ENCODE assay signal across 34 cellular contexts in genomic region chr1:62673629-62674028, GRCh38.
"Had no signal": no experiment of that assay in that cellular context is flagged by ENCODE, and none has a peak within 500 bp of the region (broad histone marks: within the 10 kb centered on the region; RNA-seq: fewer than 3 reads in every experiment).

No MANE protein-coding gene starts in this region.

- H3K27ac ChIP-seq: adrenal gland, ascending aorta, body of pancreas, brain microvascular endothelial cell, breast epithelium, cardiac muscle cell had no signal

- H3K4me3 ChIP-seq: adrenal gland, ascending aorta, body of pancreas, breast epithelium, cardiac muscle cell had no signal

- H3K27me3 ChIP-seq: adrenal gland, ascending aorta, body of pancreas, brain microvascular endothelial cell, breast epithelium, cardiac muscle cell had no signal

- H3K36me3 ChIP-seq: adrenal gland, ascending aorta, breast epithelium, cardiac muscle cell had no signal

- DNase-seq: activated effector memory CD4-positive, alpha-beta T cell treated with anti-CD3 and anti-CD28 coated beads, Interleukin-2, amount 50 U/mL, for 16 hours; activated effector memory CD4-positive, alpha-beta T cell treated with Interleukin-2 at 50 U/mL for 16 hours; activated gamma-delta T cell; activated gamma-delta T cell treated with Interleukin-2 at 50 U/mL for 16 hours; activated naive CD4-positive, alpha-beta T cell; activated naive CD4-positive, alpha-beta T cell treated with anti-CD3 and anti-CD28 coated beads for 36 hours; activated naive CD4-positive, alpha-beta T cell treated with anti-CD3 and anti-CD28 coated beads, Interleukin-2, amount 10 ng/mL, durations not matched to agents 7 days and 5 days; activated naive CD4-positive, alpha-beta T cell treated with anti-CD3 and anti-CD28 coated beads, Interleukin-2, amount 50 U/mL, for 16 hours; activated naive CD4-positive, alpha-beta T cell treated with Interleukin-2 at 50 U/mL for 16 hours; activated naive CD8-positive, alpha-beta T cell treated with anti-CD3 and anti-CD28 coated beads for 36 hours; activated naive CD8-positive, alpha-beta T cell treated with anti-CD3 and anti-CD28 coated beads, Interleukin-2, amount 10 ng/mL, durations not matched to agents 7 days and 5 days; activated naive CD8-positive, alpha-beta T cell treated with anti-CD3 and anti-CD28 coated beads, Interleukin-2, amount 50 U/mL, for 24 hours; activated T-cell treated with anti-CD3 and anti-CD28 coated beads, Interleukin-2, amount 50 U/mL, for 1 hour; activated T-cell treated with anti-CD3 and anti-CD28 coated beads, Interleukin-2, amount 50 U/mL, for 24 hours; activated T-cell treated with anti-CD3 and anti-CD28 coated beads, Interleukin-2, amount 50 U/mL, for 4 hours; activated T-cell treated with anti-CD3 and anti-CD28 coated beads, Interleukin-2, amount 50 U/mL, for 48 hours; activated T-cell treated with anti-CD3 and anti-CD28 coated beads, Interleukin-2, amount 50 U/mL, for 72 hours; adrenal gland; amniotic stem cell; amygdala; anterior cingulate cortex; aorta; body of pancreas; brain microvascular endothelial cell; caudate nucleus; central memory CD4-positive, alpha-beta T cell; cerebellar nuclear complex had no signal

- FAIRE-seq: astrocyte, bronchial epithelial cell had no signal

- H3K9me3 ChIP-seq: adrenal gland, ascending aorta, body of pancreas, breast epithelium had no signal

- H3K4me1 ChIP-seq: breast epithelium had no signal

- ATAC-seq: activated naive CD4-positive, alpha-beta T cell treated with anti-CD3 and anti-CD28 coated beads, Interleukin-2, amount 50 U/mL, for 72 hours; activated naive CD8-positive, alpha-beta T cell treated with anti-CD3 and anti-CD28 coated beads, Interleukin-2, amount 50 U/mL, for 24 hours; activated T-cell treated with anti-CD3 and anti-CD28 coated beads, Interleukin-2, amount 50 U/mL, for 4 hours; activated T-cell treated with anti-CD3 and anti-CD28 coated beads, Interleukin-2, amount 50 U/mL, for 72 hours; activated T-helper 17 cell treated with anti-CD3 and anti-CD28 coated beads, Interleukin-2, amount 50 U/mL, for 72 hours; body of pancreas had no signal
